8 cellular contexts compared by ENCODE assay signal in the genomic region with DNA sequence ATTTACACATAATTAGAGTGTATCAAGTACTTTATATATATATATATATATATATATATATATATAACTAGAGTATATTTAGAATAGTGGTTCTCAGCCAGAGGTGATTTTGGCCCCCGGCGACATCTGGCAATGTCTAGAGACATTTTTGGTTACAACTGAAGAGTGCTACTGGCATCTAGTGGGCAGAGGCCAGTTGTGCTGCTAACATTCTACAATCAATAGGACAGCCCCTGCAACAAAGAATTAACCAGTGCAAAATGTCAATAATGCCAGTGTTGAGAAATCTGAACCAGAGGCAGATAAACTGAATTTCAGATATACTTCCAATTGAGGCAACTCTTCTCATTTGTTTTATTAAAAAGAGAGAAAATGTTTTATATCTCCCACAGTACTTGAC. TPM values are rescaled to one million over a fixed set of nuclear protein-coding genes. Genes with fewer than 3 reads are reported as not detected.
DNase-seq lines count a peak whose midpoint lies in the region; ATAC-seq and TF ChIP-seq lines count a peak whose summit lies in the region.

No MANE protein-coding gene starts in this region.

- H3K27me3 Mint-ChIP-seq in CD8-positive, alpha-beta memory T cell = no peaks in the 10 kb centered on the region
- H3K27me3 Mint-ChIP-seq in stimulated activated memory B cell treated with anti-CD40 and anti-IgM and Interleukin-4, amounts not matched to agents 10 μg/mL and 1 μg/mL and 100 μg/mL, for 72 hours = no peaks in the 10 kb centered on the region

- peak overlapping the region in 2 of 8 donors; percentile 29 to 49 for H3K27ac Mint-ChIP-seq in CD8-positive, alpha-beta memory T cell
- H3K27ac Mint-ChIP-seq in stimulated activated memory B cell treated with anti-CD40 and anti-IgM and Interleukin-4, amounts not matched to agents 10 μg/mL and 1 μg/mL and 100 μg/mL, for 72 hours = peak overlapping the region; percentile 32

- TF ChIP-seq CTCF in VCaP (conservative IDR thresholded peaks at IDR 0.05) (peak; percentile 65), gastroesophageal sphincter (IDR thresholded peaks at IDR 0.05) (peak; percentile 19 to 51 (median 40)), colonic mucosa (IDR thresholded peaks at IDR 0.05) (no peak)

- POLR2A ChIA-PET in CD8-positive, alpha-beta memory T cell (lab: Charles Lee) = no interaction called here

- H3K27me3 ChIP-seq in CD8-positive, alpha-beta memory T cell (ENCODE audit: insufficient read depth, low read length, poor library complexity, severe bottlenecking) = no peaks in the 10 kb centered on the region
- H3K27me3 ChIP-seq in gastroesophageal sphincter = no peaks in the 10 kb centered on the region
- H3K27me3 ChIP-seq in colonic mucosa = no peaks in the 10 kb centered on the region

- TF ChIP-seq POLR2A in gastroesophageal sphincter (IDR thresholded peaks at IDR 0.05) = no peak

- CTCF ChIA-PET in CD8-positive, alpha-beta memory T cell (lab: Charles Lee) = interaction anchor here (1.0 to 1.8 kb wide), 2 partner anchors 16 to 215 kb away, joined by 3 to 7 read pairs; no protein-coding TSS in a partner anchor

- WGBS in gastroesophageal sphincter (ENCODE audit: low coverage in 1 of 2), 2 donors = 7 to 13% methylated on average over 2 of the region's 2 CpGs

- peaks cover 8% of the 10 kb centered on the region for H3K4me1 ChIP-seq in CD8-positive, alpha-beta memory T cell (ENCODE audit: insufficient read depth, low read length)
- H3K4me1 ChIP-seq in gastroesophageal sphincter (peaks cover 0 to 42% (median 0%) of the 10 kb centered on the region in 3 donors), colonic mucosa (no peaks in the 10 kb centered on the region)

- H3K4me1 Mint-ChIP-seq in CD8-positive, alpha-beta memory T cell = peaks cover 54 to 83% (median 77%) of the 10 kb centered on the region in 3 donors
- H3K4me1 Mint-ChIP-seq in stimulated activated memory B cell treated with anti-CD40 and anti-IgM and Interleukin-4, amounts not matched to agents 10 μg/mL and 1 μg/mL and 100 μg/mL, for 72 hours = peaks cover 43% of the 10 kb centered on the region

- no peaks in the 10 kb centered on the region for H3K9me3 Mint-ChIP-seq in CD8-positive, alpha-beta memory T cell
- peaks cover 15% of the 10 kb centered on the region for H3K9me3 Mint-ChIP-seq in stimulated activated memory B cell treated with anti-CD40 and anti-IgM and Interleukin-4, amounts not matched to agents 10 μg/mL and 1 μg/mL and 100 μg/mL, for 72 hours

- H3K4me3 Mint-ChIP-seq in CD8-positive, alpha-beta memory T cell = peak overlapping the region in 1 of 7 donors; percentile 20
- H3K4me3 Mint-ChIP-seq in stimulated activated memory B cell treated with anti-CD40 and anti-IgM and Interleukin-4, amounts not matched to agents 10 μg/mL and 1 μg/mL and 100 μg/mL, for 72 hours = no peak overlapping the region

- intact Hi-C loops in colonic mucosa (cut with DNase I) = no loop called here

- H3K27ac ChIP-seq in CD8-positive, alpha-beta memory T cell (ENCODE audit: low read depth, low read length) = no peak overlapping the region
- H3K27ac ChIP-seq in VCaP (no peak overlapping the region), gastroesophageal sphincter (no peak overlapping the region), colonic mucosa (no peak overlapping the region)

- peak; percentile 79 for ATAC-seq in GM18867 (IDR thresholded peaks at IDR 0.05; ENCODE audit: unreplicated experiment)
- peak; percentile 74 for ATAC-seq in HG03432 (IDR thresholded peaks at IDR 0.05; ENCODE audit: unreplicated experiment)
- ATAC-seq in gastroesophageal sphincter = no peak
- ATAC-seq in stimulated activated memory B cell treated with anti-CD40 and anti-IgM and Interleukin-4, amounts not matched to agents 10 μg/mL and 1 μg/mL and 100 μg/mL, for 72 hours = no peak

- TF ChIP-seq EP300 in gastroesophageal sphincter (IDR thresholded peaks at IDR 0.05) = no peak

- H3K9me3 ChIP-seq in CD8-positive, alpha-beta memory T cell (ENCODE audit: low read length) = no peaks in the 10 kb centered on the region
- H3K9me3 ChIP-seq in gastroesophageal sphincter (no peaks in the 10 kb centered on the region), colonic mucosa (no peaks in the 10 kb centered on the region)

- DNase-seq in CD8-positive, alpha-beta memory T cell = peak in 3 of 5 donors; percentile 9 to 58 (median 9)
- no peak for DNase-seq in 8988T
- no peak for DNase-seq in colonic mucosa

- H3K36me3 Mint-ChIP-seq in CD8-positive, alpha-beta memory T cell = peaks cover 0 to 88% (median 14%) of the 10 kb centered on the region in 3 donors
- H3K36me3 Mint-ChIP-seq in stimulated activated memory B cell treated with anti-CD40 and anti-IgM and Interleukin-4, amounts not matched to agents 10 μg/mL and 1 μg/mL and 100 μg/mL, for 72 hours = peaks cover 68% of the 10 kb centered on the region

- no peak overlapping the region for H3K9ac ChIP-seq in colonic mucosa (ENCODE audit: low read depth in 2 of 2, low read length in 2 of 2)

- no peak overlapping the region for H3K4me3 ChIP-seq in CD8-positive, alpha-beta memory T cell (ENCODE audit: low read length)
- H3K4me3 ChIP-seq in gastroesophageal sphincter (no peak overlapping the region), colonic mucosa (no peak overlapping the region)

- peaks cover 41% of the 10 kb centered on the region for H3K36me3 ChIP-seq in CD8-positive, alpha-beta memory T cell (ENCODE audit: insufficient read depth, low read length)
- H3K36me3 ChIP-seq in gastroesophageal sphincter = peaks cover 0 to 51% of the 10 kb centered on the region in 2 donors
- peaks cover 7% of the 10 kb centered on the region for H3K36me3 ChIP-seq in colonic mucosa

RNA-seq across cellular contexts. Expression of a gene that starts 8.9 kb away (rescaled TPM):
- total RNA-seq in CD8-positive, alpha-beta memory T cell = 10 to 100 TPM; 49.4 TPM
- 8.2 TPM for polyA plus RNA-seq in CD8-positive, alpha-beta memory T cell
- 10 to 100 TPM; 28.0 to 40.0 (median 30.5) TPM for total RNA-seq in gastroesophageal sphincter
- total RNA-seq in colonic mucosa = 10 to 100 TPM; 21.6 to 26.6 TPM

Comparison
In these comparisons a context has a peak if more than half of its experiments do, and no peak if none do; other contexts are left out.
1. DNase-seq: peak in CD8-positive, alpha-beta memory T cell (3 of 5); none in 8988T (single experiment) and colonic mucosa (single experiment).
2. ATAC-seq: peak in GM18867 (single experiment) and HG03432 (single experiment); none in gastroesophageal sphincter (single experiment) and stimulated activated memory B cell treated with anti-CD40 and anti-IgM and Interleukin-4, amounts not matched to agents 10 μg/mL and 1 μg/mL and 100 μg/mL, for 72 hours (single experiment).